ENCODE assay signal across 1 cellular context in genomic region chr5:79809743-79810142, GRCh38.
TF ChIP-seq lines count a peak whose summit lies in the region.

No MANE protein-coding gene starts in this region.

TF ChIP-seq in K562, 482 proteins besides CTCF, POLR2A, EP300 and RAD21 (continued from another document):
- no peak for TF ChIP-seq PBX2 (CRISPR knock-in tag; IDR thresholded peaks at IDR 0.05; ENCODE audit: low read depth)
- peak; percentile 57 for TF ChIP-seq PBX2 (tag; conservative IDR thresholded peaks at IDR 0.05; ENCODE audit: low read depth)
- no peak for TF ChIP-seq SIX5 (IDR thresholded peaks at IDR 0.05; ENCODE audit: borderline replicate concordance in 1 of 2, insufficient read depth in 1 of 2, low read depth in 1 of 2, low read length in 2 of 2)
- no peak for TF ChIP-seq SREBF1 (IDR thresholded peaks at IDR 0.05; ENCODE audit: borderline replicate concordance, low read depth, low read length)
- TF ChIP-seq PML (IDR thresholded peaks at IDR 0.05; ENCODE audit: low read length), result no peak
- no peak for TF ChIP-seq HNRNPLL (IDR thresholded peaks at IDR 0.05; ENCODE audit: low read depth, low read length, poor library complexity, severe bottlenecking)
- no peak for TF ChIP-seq DNMT1 (IDR thresholded peaks at IDR 0.05)
- no peak for TF ChIP-seq IRF2 (CRISPR knock-in tag; IDR thresholded peaks at IDR 0.05)
- TF ChIP-seq COPS2 (conservative IDR thresholded peaks at IDR 0.05), result no peak
- no peak for TF ChIP-seq CHD7 (IDR thresholded peaks at IDR 0.05; ENCODE audit: low read depth, low read length)
- TF ChIP-seq KLF16 (IDR thresholded peaks at IDR 0.05), result no peak
- TF ChIP-seq MEIS2 (IDR thresholded peaks at IDR 0.05; ENCODE audit: partially characterized antibody), result peak; percentile 72
- peak; percentile 34; the same call in 1 of the 2 replicates for TF ChIP-seq CBFA2T3 (IDR thresholded peaks at IDR 0.05)
- TF ChIP-seq ARHGAP35 (IDR thresholded peaks at IDR 0.05; ENCODE audit: partially characterized antibody), result no peak
- peak; percentile 76 for TF ChIP-seq PKNOX1 (IDR thresholded peaks at IDR 0.05)
